ENCODE assay signal across 5 cellular contexts in genomic region chr10:29291561-29291960, GRCh38. TPM values are rescaled to one million over a fixed set of nuclear protein-coding genes. Genes with fewer than 3 reads are reported as not detected.
"Had no signal": no experiment of that assay in that cellular context is flagged by ENCODE, and none has a peak within 500 bp of the region (broad histone marks: within the 10 kb centered on the region; RNA-seq: fewer than 3 reads in every experiment).

No MANE protein-coding gene starts in this region.

RNA-seq across cellular contexts. Expression of gene LYZL1, which starts 2.7 kb away (rescaled TPM):
- total RNA-seq: HT-29, HT1080, IMR-90, K562 had no signal
- polyA plus RNA-seq: IgD-negative memory B cell, IMR-90, K562 had no signal
